23 cellular contexts compared by ENCODE assay signal in genomic region chr10:89792187-89792586, GRCh38.
DNase-seq lines count a peak whose midpoint lies in the region; ATAC-seq and TF ChIP-seq lines count a peak whose summit lies in the region.
"Had no signal": no experiment of that assay in that cellular context is flagged by ENCODE, and none has a peak within 500 bp of the region (broad histone marks: within the 10 kb centered on the region; RNA-seq: fewer than 3 reads in every experiment).

No MANE protein-coding gene starts in this region.

- H3K27ac ChIP-seq in breast epithelium (no peak overlapping the region), mammary epithelial cell (ENCODE audit: insufficient read depth, low read depth, low read length) (no peak overlapping the region)
- H3K27ac ChIP-seq: 22Rv1; BLaER1 treated with 17β-estradiol and CSF1 and Interleukin-3, amounts not matched to agents 10 nM and 100 nM had no signal

- H3K9me3 ChIP-seq in breast epithelium (no peaks in the 10 kb centered on the region), mammary epithelial cell (replicated peaks; ENCODE audit: insufficient read depth, low read length) (no peaks in the 10 kb centered on the region), MG63 (no peaks in the 10 kb centered on the region)

- no peak overlapping the region for H3K4me2 ChIP-seq in mammary epithelial cell (ENCODE audit: insufficient read depth, low read depth, low read length)

- DNase-seq in MCF 10A (ENCODE audit: unreplicated experiment), result peak; percentile 24
- DNase-seq in breast epithelium (ENCODE audit: low spot score in 2 of 2), result no peak
- peak; percentile 15 for DNase-seq in mammary epithelial cell
- peak; percentile 21 for DNase-seq in fibroblast of mammary gland (ENCODE audit: low read depth)
- DNase-seq in MG63, result no peak
- no peak for DNase-seq in T-cell
- no peak for DNase-seq in SKM-1 treated with dmso at 0.1 percent for 144 hours (lab: John Stamatoyannopoulos, UW; ENCODE audit: unreplicated experiment)
- DNase-seq in NCI-H69 (lab: John Stamatoyannopoulos, UW), result no peak
- DNase-seq: CD8-positive, alpha-beta T cell; DMS153; GF-D8; KBM-7; NCI-H1092 treated with DMSO at 0.1 percent for 48 hours; NCI-H146; NCI-H2029; NCI-H226; NCI-H510A treated with DMSO at 0.1 percent for 48 hours; NCI-H82; Right ventricle myocardium superior; SW 1271 had no signal

- H3K36me3 ChIP-seq in breast epithelium, result no peaks in the 10 kb centered on the region
- no peaks in the 10 kb centered on the region for H3K36me3 ChIP-seq in mammary epithelial cell (ENCODE audit: insufficient read depth, low read length)
- no peaks in the 10 kb centered on the region for H3K36me3 ChIP-seq in MG63
- H3K36me3 ChIP-seq: BLaER1 treated with 17β-estradiol and CSF1 and Interleukin-3, amounts not matched to agents 10 nM and 100 nM had no signal

- H3K79me2 ChIP-seq in mammary epithelial cell (ENCODE audit: insufficient read depth, low read length), result no peaks in the 10 kb centered on the region

- H3K4me3 ChIP-seq in breast epithelium, result no peak overlapping the region
- no peak overlapping the region for H3K4me3 ChIP-seq in mammary epithelial cell (replicated peaks in 1 of 3; ENCODE audit: insufficient read depth in 1 of 3, low read depth in 2 of 3, low read length in 3 of 3)
- no peak overlapping the region for H3K4me3 ChIP-seq in fibroblast of mammary gland (ENCODE audit: control insufficient read depth, low read depth, low read length)
- no peak overlapping the region for H3K4me3 ChIP-seq in MG63
- H3K4me3 ChIP-seq: BLaER1 treated with 17β-estradiol and CSF1 and Interleukin-3, amounts not matched to agents 10 nM and 100 nM had no signal

- no peak for TF ChIP-seq CTCF in MCF 10A (IDR thresholded peaks at IDR 0.05; ENCODE audit: unreplicated experiment)
- TF ChIP-seq CTCF in breast epithelium (IDR thresholded peaks at IDR 0.05), result no peak
- no peak for TF ChIP-seq CTCF in mammary epithelial cell (conservative IDR thresholded peaks at IDR 0.05 in 1 of 2, IDR thresholded peaks at IDR 0.05 in 1 of 2; ENCODE audit: extremely low read depth in 1 of 2, insufficient read depth in 1 of 2, low read depth in 1 of 2, low read length in 2 of 2)
- TF ChIP-seq CTCF in fibroblast of mammary gland (conservative IDR thresholded peaks at IDR 0.05; ENCODE audit: control insufficient read depth, insufficient read depth, low read depth, low read length), result no peak

- no peak for ATAC-seq in T-cell (replicated peaks in 1 of 4)
- ATAC-seq: CD8-positive, alpha-beta T cell; HepG2 had no signal

- H2AFZ ChIP-seq in mammary epithelial cell (ENCODE audit: low read depth, low read length), result no peak overlapping the region

- no peaks in the 10 kb centered on the region for H3K27me3 ChIP-seq in breast epithelium
- H3K27me3 ChIP-seq in mammary epithelial cell (ENCODE audit: insufficient read depth, low read length), result no peaks in the 10 kb centered on the region
- H3K27me3 ChIP-seq in MG63, result no peaks in the 10 kb centered on the region
- H3K27me3 ChIP-seq: BLaER1 treated with 17β-estradiol and CSF1 and Interleukin-3, amounts not matched to agents 10 nM and 100 nM had no signal

- H3K4me3 Mint-ChIP-seq in MCF 10A (ENCODE audit: unreplicated experiment) (no peak overlapping the region), T-cell (no peak overlapping the region)
- H3K4me3 Mint-ChIP-seq: CD8-positive, alpha-beta T cell had no signal

- 57% methylated on average over 2 of the region's 2 CpGs for WGBS in mammary epithelial cell (ENCODE audit: low coverage, missing lambda C conversion rate)

- no peaks in the 10 kb centered on the region for H3K4me1 Mint-ChIP-seq in MCF 10A (ENCODE audit: insufficient read depth, unreplicated experiment)
- H3K4me1 Mint-ChIP-seq in T-cell, result peaks cover 0 to 5% (median 0%) of the 10 kb centered on the region in 3 donors

- no peak overlapping the region for H3K27ac Mint-ChIP-seq in MCF 10A (ENCODE audit: low read depth, unreplicated experiment)
- H3K27ac Mint-ChIP-seq in T-cell, result no peak overlapping the region
- H3K27ac Mint-ChIP-seq: CD8-positive, alpha-beta T cell had no signal

- in situ Hi-C loops in mammary epithelial cell (cut with MboI; ENCODE audit: low sequenced_read_pairs in 2 of 2), result loop anchor here (10.0 to 25.0 kb wide), 2 partner anchors 945 to 1073 kb away; no protein-coding TSS in a partner anchor

- no peak for TF ChIP-seq POLR2A in breast epithelium (IDR thresholded peaks at IDR 0.05)

- dilution Hi-C loops in mammary epithelial cell (cut with HindIII; ENCODE audit: low sequenced_read_pairs), result loop anchor here (25.0 kb wide), 1 partner anchor 345 kb away; no protein-coding TSS in a partner anchor

- no peaks in the 10 kb centered on the region for H4K20me1 ChIP-seq in mammary epithelial cell (ENCODE audit: insufficient read depth, low read length)
- H4K20me1 ChIP-seq: BLaER1 treated with 17β-estradiol and CSF1 and Interleukin-3, amounts not matched to agents 10 nM and 100 nM had no signal

- H3K36me3 Mint-ChIP-seq in MCF 10A (ENCODE audit: insufficient read depth, unreplicated experiment), result no peaks in the 10 kb centered on the region
- no peaks in the 10 kb centered on the region for H3K36me3 Mint-ChIP-seq in T-cell
- H3K36me3 Mint-ChIP-seq: CD8-positive, alpha-beta T cell had no signal

- CTCF ChIA-PET in MCF 10A (lab: Yijun Ruan, JAX), result interaction anchor here (0.6 to 1.2 kb wide), 5 partner anchors 16 to 1201 kb away, joined by 3 to 5 read pairs (median 3); no protein-coding TSS in a partner anchor
- CTCF ChIA-PET in mammary epithelial cell (lab: Charles Lee; ENCODE audit: low non-redundant PET), result no interaction called here
- CTCF ChIA-PET in T-cell (lab: Charles Lee), result no interaction called here

- BruUV-seq in MCF 10A (replicated peaks; lab: Mats Ljungman, UMichigan), result no TSS peak
- BruUV-seq in mammary epithelial cell (replicated peaks; lab: Mats Ljungman, UMichigan), result no TSS peak

- H3K27me3 Mint-ChIP-seq in MCF 10A (ENCODE audit: insufficient read depth, unreplicated experiment) (no peaks in the 10 kb centered on the region), T-cell (peaks cover 0 to 18% of the 10 kb centered on the region in 2 donors)

- POLR2A ChIA-PET in MCF 10A (lab: Yijun Ruan, JAX) (no interaction called here), T-cell (lab: Charles Lee) (no interaction called here)

- H3K9ac ChIP-seq in mammary epithelial cell (ENCODE audit: insufficient read depth, low read length), result no peak overlapping the region
- H3K9ac ChIP-seq: BLaER1 treated with 17β-estradiol and CSF1 and Interleukin-3, amounts not matched to agents 10 nM and 100 nM had no signal

- H3K9me3 Mint-ChIP-seq in MCF 10A (ENCODE audit: unreplicated experiment) (no peaks in the 10 kb centered on the region), T-cell (no peaks in the 10 kb centered on the region)
- H3K9me3 Mint-ChIP-seq: CD8-positive, alpha-beta T cell had no signal

- H3K4me1 ChIP-seq in breast epithelium (no peaks in the 10 kb centered on the region), mammary epithelial cell (ENCODE audit: insufficient read depth, low read length) (peaks cover 21% of the 10 kb centered on the region)

- intact Hi-C loops in MCF 10A (cut with micrococcal nuclease), result loop anchor here (2.0 to 5.0 kb wide), 4 partner anchors 155 to 625 kb away; no protein-coding TSS in a partner anchor
- intact Hi-C loops in breast epithelium (cut with DNase I; ENCODE audit: low total_unique reads), result no loop called here
- intact Hi-C loops in mammary epithelial cell (cut with micrococcal nuclease), result loop anchor here (2.0 to 5.0 kb wide), 4 partner anchors 365 to 959 kb away; no protein-coding TSS in a partner anchor

Comparison
In these comparisons a context has a peak if more than half of its experiments do, and no peak if none do; other contexts are left out.
1. DNase-seq: peak in MCF 10A (single experiment), mammary epithelial cell (single experiment) and fibroblast of mammary gland (single experiment); none in breast epithelium (0 of 2), MG63 (single experiment), T-cell (0 of 34), SKM-1 treated with dmso at 0.1 percent for 144 hours (single experiment) and NCI-H69 (single experiment).